ENCODE assay signal across 1 cellular context in genomic region chr7:134890246-134891240, GRCh38.
TF ChIP-seq lines count a peak whose summit lies in the region.

No MANE protein-coding gene starts in this region.

TF ChIP-seq in H1, 55 proteins besides CTCF, POLR2A, EP300 and RAD21 (continued from another document):
- TF ChIP-seq POU5F1 (IDR thresholded peaks at IDR 0.05; ENCODE audit: low read depth, low read length) (no peak), GABPA (IDR thresholded peaks at IDR 0.05; ENCODE audit: borderline replicate concordance, insufficient read depth, low read length) (no peak), BACH1 (IDR thresholded peaks at IDR 0.05; ENCODE audit: low read length) (no peak), RXRA (IDR thresholded peaks at IDR 0.05; ENCODE audit: insufficient read depth, low read depth, low read length) (no peak), E2F6 (IDR thresholded peaks at IDR 0.05) (no peak), RNF2 (IDR thresholded peaks at IDR 0.05; ENCODE audit: borderline replicate concordance, low read depth, low read length, missing control alignments, poor library complexity, severe bottlenecking) (no peak), SP2 (IDR thresholded peaks at IDR 0.05; ENCODE audit: low read length) (no peak), PHF8 (conservative IDR thresholded peaks at IDR 0.05; ENCODE audit: low read depth, low read length) (no peak), TAF1 (IDR thresholded peaks at IDR 0.05; ENCODE audit: low read depth, low read length) (no peak)
